ENCODE assay signal across 8 cellular contexts in genomic region chr20:31713312-31714049, GRCh38. TPM values are rescaled to one million over a fixed set of nuclear protein-coding genes. Genes with fewer than 3 reads are reported as not detected.
DNase-seq lines count a peak whose midpoint lies in the region; ATAC-seq and TF ChIP-seq lines count a peak whose summit lies in the region.

No MANE protein-coding gene starts in this region.

- intact Hi-C loops in natural killer cell (cut with micrococcal nuclease), result no loop called here

- peaks cover 80 to 97% (median 93%) of the 10 kb centered on the region in 3 donors for H3K4me1 Mint-ChIP-seq in CD8-positive, alpha-beta memory T cell
- H3K4me1 Mint-ChIP-seq in natural killer cell, result peaks cover 87 to 96% of the 10 kb centered on the region in 2 donors

- H3K27me3 Mint-ChIP-seq in CD8-positive, alpha-beta memory T cell, result no peaks in the 10 kb centered on the region
- H3K27me3 Mint-ChIP-seq in natural killer cell (ENCODE audit: low read depth in 2 of 2), result no peaks in the 10 kb centered on the region

- 28 to 38% methylated on average over 8 of the region's 8 CpGs for WGBS in esophagus, 2 donors

- peak; percentile 57 for ATAC-seq in RWPE2 (ENCODE audit: low read depth)
- no peak for ATAC-seq in natural killer cell
- no peak for ATAC-seq in GM21367 (IDR thresholded peaks at IDR 0.05; ENCODE audit: unreplicated experiment)

- H3K4me3 Mint-ChIP-seq in CD8-positive, alpha-beta memory T cell, result peak overlapping the region in 5 of 7 donors; percentile 11 to 57 (median 42)
- peak overlapping the region; percentile 47 for H3K4me3 Mint-ChIP-seq in natural killer cell

- no peak for DNase-seq in CD8-positive, alpha-beta memory T cell
- DNase-seq in RWPE2 (ENCODE audit: low spot score) (peak; percentile 98), natural killer cell (no peak), cortex of kidney (lab: John Stamatoyannopoulos, UW) (no peak), NCI-H510A treated with DMSO at 0.1 percent for 48 hours (lab: John Stamatoyannopoulos, UW) (no peak), epidermal melanocyte (ENCODE audit: insufficient read length, low spot score) (no peak)

- peak overlapping the region; percentile 28 for H3K27ac ChIP-seq in CD8-positive, alpha-beta memory T cell (ENCODE audit: low read depth, low read length)
- H3K27ac ChIP-seq in RWPE2 (ENCODE audit: poor library complexity, severe bottlenecking) (peak overlapping the region; percentile 99), esophagus (ENCODE audit: low read depth in 2 of 2, low read length in 1 of 2) (peak overlapping the region; percentile 87 to 90)

- H3K9me3 ChIP-seq in CD8-positive, alpha-beta memory T cell (ENCODE audit: low read length), result no peaks in the 10 kb centered on the region
- H3K9me3 ChIP-seq in RWPE2 (ENCODE audit: severe bottlenecking) (no peaks in the 10 kb centered on the region), esophagus (ENCODE audit: control insufficient read depth in 2 of 2, insufficient read depth in 1 of 2, low read depth in 1 of 2, low read length in 1 of 2) (no peaks in the 10 kb centered on the region)

- H3K4me1 ChIP-seq in CD8-positive, alpha-beta memory T cell (ENCODE audit: insufficient read depth, low read length), result peaks cover 75% of the 10 kb centered on the region
- H3K4me1 ChIP-seq in RWPE2 (ENCODE audit: insufficient read depth, poor library complexity, severe bottlenecking) (peaks cover 89% of the 10 kb centered on the region), esophagus (ENCODE audit: control insufficient read depth in 2 of 2, insufficient read depth in 2 of 2, low read length in 1 of 2) (peaks cover 10 to 21% of the 10 kb centered on the region in 2 donors)

- H3K36me3 ChIP-seq in CD8-positive, alpha-beta memory T cell (ENCODE audit: insufficient read depth, low read length), result peaks cover 16% of the 10 kb centered on the region
- H3K36me3 ChIP-seq in RWPE2 (ENCODE audit: low read depth), result peaks cover 92% of the 10 kb centered on the region
- peaks cover 0 to 5% of the 10 kb centered on the region in 2 donors for H3K36me3 ChIP-seq in esophagus (ENCODE audit: control insufficient read depth in 2 of 2, insufficient read depth in 2 of 2, low read length in 1 of 2)

- no peak overlapping the region for H3K4me3 ChIP-seq in CD8-positive, alpha-beta memory T cell (ENCODE audit: low read length)
- H3K4me3 ChIP-seq in RWPE2 (ENCODE audit: severe bottlenecking) (no peak overlapping the region), esophagus (ENCODE audit: low read depth in 1 of 2, low read length in 2 of 2) (no peak overlapping the region)

- TF ChIP-seq CTCF in RWPE2 (IDR thresholded peaks at IDR 0.05; ENCODE audit: poor library complexity, severe bottlenecking), result no peak
- TF ChIP-seq CTCF in natural killer cell (IDR thresholded peaks at IDR 0.05), result no peak

- H3K27ac Mint-ChIP-seq in CD8-positive, alpha-beta memory T cell, result peak overlapping the region; percentile 49 to 89 (median 84)
- peak overlapping the region; percentile 84 to 97 for H3K27ac Mint-ChIP-seq in natural killer cell

- CTCF ChIA-PET in CD8-positive, alpha-beta memory T cell (lab: Charles Lee), result interaction anchor here (2.3 to 8.4 kb wide), 2 partner anchors 9 to 52 kb away, joined by 11 to 52 read pairs; partner anchors contain the start of gene BCL2L1

- POLR2A ChIA-PET in CD8-positive, alpha-beta memory T cell (lab: Charles Lee), result no interaction called here

- H3K36me3 Mint-ChIP-seq in CD8-positive, alpha-beta memory T cell, result peaks cover 5 to 47% (median 22%) of the 10 kb centered on the region in 3 donors
- H3K36me3 Mint-ChIP-seq in natural killer cell, result peaks cover 5% of the 10 kb centered on the region

- H3K27me3 ChIP-seq in CD8-positive, alpha-beta memory T cell (ENCODE audit: insufficient read depth, low read length, poor library complexity, severe bottlenecking), result no peaks in the 10 kb centered on the region
- H3K27me3 ChIP-seq in RWPE2 (ENCODE audit: insufficient read depth, poor library complexity, severe bottlenecking) (no peaks in the 10 kb centered on the region), esophagus (ENCODE audit: control insufficient read depth in 1 of 2, insufficient read depth in 2 of 2, low read length in 2 of 2) (no peaks in the 10 kb centered on the region)

- H3K9me3 Mint-ChIP-seq in CD8-positive, alpha-beta memory T cell, result no peaks in the 10 kb centered on the region
- H3K9me3 Mint-ChIP-seq in natural killer cell, result no peaks in the 10 kb centered on the region

RNA-seq across cellular contexts. Expression of gene BCL2L1, which starts 9.2 kb away (rescaled TPM):
- 100 to 1,000 TPM; 328 TPM for total RNA-seq in CD8-positive, alpha-beta memory T cell
- 32.1 TPM for polyA plus RNA-seq in CD8-positive, alpha-beta memory T cell
- 10 to 100 TPM; 60.0 to 80.9 TPM for polyA plus RNA-seq in esophagus
- 10 to 100 TPM; 67.4 to 92.6 (median 78.6) TPM for total RNA-seq in natural killer cell

RNA-seq across cellular contexts. Expression of gene TPX2, which starts 25.6 kb away (rescaled TPM):
- total RNA-seq in CD8-positive, alpha-beta memory T cell, result 10 to 100 TPM; 60.3 to 62.7 TPM
- 1.1 TPM for polyA plus RNA-seq in CD8-positive, alpha-beta memory T cell
- polyA plus RNA-seq in esophagus, result 10 to 100 TPM in 1 of 2 donors, 1 to 10 TPM in 1; 9.1 to 13.6 TPM
- total RNA-seq in natural killer cell, result 1 to 10 TPM; 2.2 to 4.2 (median 2.2) TPM

Comparison
In these comparisons a context has a peak if more than half of its experiments do, and no peak if none do; other contexts are left out.
1. H3K27ac ChIP-seq: peak in every context shown above with its lines; median percentile 99 in RWPE2; 88 in esophagus; 28 in CD8-positive, alpha-beta memory T cell.
2. RNA of gene TPX2, which starts 25.6 kb away (total RNA-seq): 60.3 to 62.7 TPM in CD8-positive, alpha-beta memory T cell; 2.2 to 4.2 TPM in natural killer cell; every median in the first group is over 10 times any median in the second.